18 cellular contexts compared by ENCODE assay signal in the genomic region with DNA sequence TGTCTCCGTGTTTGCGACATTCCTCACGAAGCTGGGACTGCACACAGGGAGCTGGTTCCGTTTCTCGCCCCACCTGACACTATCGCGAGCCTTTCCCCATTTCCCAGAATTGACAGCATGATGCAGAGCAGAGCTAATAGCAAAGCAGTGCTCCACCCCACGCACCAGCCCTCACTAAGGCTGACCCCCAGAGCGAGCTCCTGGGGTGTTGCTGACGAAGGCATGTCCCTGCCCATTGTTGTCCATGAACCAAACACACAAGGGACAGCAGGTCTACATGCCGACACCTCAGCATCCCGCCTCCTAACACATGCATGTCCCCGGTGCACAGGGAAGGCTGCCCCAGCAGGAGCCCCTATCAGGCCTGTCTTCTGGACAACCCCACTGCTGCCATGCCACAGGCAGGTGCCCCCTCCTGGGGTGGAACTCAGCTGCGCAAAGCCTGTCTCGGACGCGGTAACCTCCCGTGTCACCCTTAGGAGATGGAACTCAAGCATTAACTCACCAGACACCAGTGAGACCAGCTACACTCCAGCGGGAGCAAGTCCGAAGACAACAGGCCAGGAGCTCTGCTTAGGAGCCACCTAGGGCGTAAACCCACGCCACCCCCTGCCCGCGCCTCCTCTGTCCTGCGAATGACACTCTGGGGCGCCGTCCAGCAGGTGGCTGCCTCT.
"Had no signal": no experiment of that assay in that cellular context is flagged by ENCODE, and none has a peak within 500 bp of the region (broad histone marks: within the 10 kb centered on the region; RNA-seq: fewer than 3 reads in every experiment).

No MANE protein-coding gene starts in this region.

- H3K4me1 Mint-ChIP-seq: activated CD4-positive, alpha-beta T cell treated with anti-CD3 and anti-CD28 coated beads for 36 hours; brain had no signal

- H3K9me3 ChIP-seq: left ventricle myocardium inferior, thyroid gland had no signal

- H3K4me1 ChIP-seq: left ventricle myocardium inferior, thyroid gland had no signal

- H3K27ac Mint-ChIP-seq: activated CD4-positive, alpha-beta memory T cell treated with anti-CD3 and anti-CD28 coated beads for 36 hours; activated CD4-positive, alpha-beta T cell treated with anti-CD3 and anti-CD28 coated beads for 36 hours; natural killer cell treated with Interleukin-12 subunit alpha and Interleukin-12 subunit beta and Interleukin-15 and Interleukin-18, amount 100 ng/mL, for 72 hours; T-helper 1 cell treated with Interleukin-12 subunit alpha and Interleukin-12 subunit beta and Interleukin-4 antibody, amounts not matched to agents 30 μg/mL and 1 μg/mL, for 36 hours; WTC11 had no signal

- DNase-seq: activated CD4-positive, alpha-beta memory T cell treated with anti-CD3 and anti-CD28 coated beads for 36 hours; activated CD4-positive, alpha-beta T cell treated with anti-CD3 and anti-CD28 coated beads for 36 hours; activated effector memory CD4-positive, alpha-beta T cell treated with anti-CD3 and anti-CD28 coated beads, Interleukin-2, amount 50 U/mL, for 16 hours; activated naive CD4-positive, alpha-beta T cell treated with anti-CD3 and anti-CD28 coated beads, Interleukin-2, amount 50 U/mL, for 16 hours; dermis blood vessel endothelial cell; effector CD8-positive, alpha-beta T cell; hippocampal formation; left ventricle myocardium inferior; mammary epithelial cell; stimulated activated CD4-positive, alpha-beta T cell treated with anti-CD3 and anti-CD28 coated beads, Interleukin-4, amount 100 ng/mL, for 1 hour; stimulated activated naive CD8-positive, alpha-beta T cell treated with anti-CD3 and anti-CD28 coated beads, Interleukin-15, Interleukin-2, amounts not matched to agents 100 U/mL and 50 U/mL, for 24 hours; T1000; thyroid gland had no signal

- H3K4me3 Mint-ChIP-seq: activated CD4-positive, alpha-beta memory T cell treated with anti-CD3 and anti-CD28 coated beads for 36 hours; activated CD4-positive, alpha-beta T cell treated with anti-CD3 and anti-CD28 coated beads for 36 hours; brain; natural killer cell treated with Interleukin-12 subunit alpha and Interleukin-12 subunit beta and Interleukin-15 and Interleukin-18, amount 100 ng/mL, for 72 hours; T-helper 1 cell treated with Interleukin-12 subunit alpha and Interleukin-12 subunit beta and Interleukin-4 antibody, amounts not matched to agents 30 μg/mL and 1 μg/mL, for 36 hours; WTC11 had no signal

- H3K9me3 Mint-ChIP-seq: activated CD4-positive, alpha-beta memory T cell treated with anti-CD3 and anti-CD28 coated beads for 36 hours; brain; natural killer cell treated with Interleukin-12 subunit alpha and Interleukin-12 subunit beta and Interleukin-15 and Interleukin-18, amount 100 ng/mL, for 72 hours; T-helper 1 cell treated with Interleukin-12 subunit alpha and Interleukin-12 subunit beta and Interleukin-4 antibody, amounts not matched to agents 30 μg/mL and 1 μg/mL, for 36 hours had no signal

- H3K27me3 Mint-ChIP-seq: activated CD4-positive, alpha-beta memory T cell treated with anti-CD3 and anti-CD28 coated beads for 36 hours; activated CD4-positive, alpha-beta T cell treated with anti-CD3 and anti-CD28 coated beads for 36 hours; natural killer cell treated with Interleukin-12 subunit alpha and Interleukin-12 subunit beta and Interleukin-15 and Interleukin-18, amount 100 ng/mL, for 72 hours had no signal

- H3K27me3 ChIP-seq: thyroid gland had no signal

- H3K27ac ChIP-seq: left ventricle myocardium inferior, thyroid gland had no signal

- ATAC-seq: activated CD4-positive, alpha-beta T cell treated with anti-CD3 and anti-CD28 coated beads for 36 hours; esophagus mucosa; stimulated activated naive CD8-positive, alpha-beta T cell treated with anti-CD3 and anti-CD28 coated beads, Interleukin-15, Interleukin-2, amounts not matched to agents 100 U/mL and 50 U/mL, for 24 hours; WTC11 had no signal

- H3K4me3 ChIP-seq: left ventricle myocardium inferior, thyroid gland had no signal
